Comparison of ENCODE assay signal across 8 cellular contexts in the genomic region with DNA sequence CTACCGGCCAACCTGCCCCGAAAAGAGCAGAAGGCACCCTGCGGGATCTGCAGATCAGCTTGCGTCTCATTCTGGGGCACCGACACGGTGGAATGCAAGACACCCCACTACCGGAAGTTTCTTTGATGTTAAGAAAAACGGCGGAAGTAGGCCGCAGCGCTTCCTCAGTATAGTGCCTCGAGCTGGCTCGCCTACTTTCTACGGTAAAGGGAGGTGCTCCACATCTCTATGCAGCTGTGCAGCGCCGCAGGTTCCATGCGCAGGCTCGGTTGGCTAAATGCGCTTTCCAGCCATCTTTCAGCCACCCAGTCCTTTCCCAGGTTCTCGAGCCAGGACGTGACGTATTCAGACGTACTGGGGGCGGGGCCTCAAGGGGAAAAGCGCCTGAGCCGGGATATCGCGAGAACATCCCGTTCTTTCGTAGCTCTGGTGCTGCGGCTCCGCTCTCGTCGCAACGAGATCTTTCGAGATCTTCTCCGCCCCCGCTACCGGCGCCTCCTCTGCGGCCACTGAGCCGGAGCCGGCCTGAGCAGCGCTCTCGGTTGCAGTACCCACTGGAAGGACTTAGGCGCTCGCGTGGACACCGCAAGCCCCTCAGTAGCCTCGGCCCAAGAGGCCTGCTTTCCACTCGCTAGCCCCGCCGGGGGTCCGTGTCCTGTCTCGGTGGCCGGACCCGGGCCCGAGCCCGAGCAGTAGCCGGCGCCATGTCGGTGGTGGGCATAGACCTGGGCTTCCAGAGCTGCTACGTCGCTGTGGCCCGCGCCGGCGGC. TPM values are rescaled to one million over a fixed set of nuclear protein-coding genes. Genes with fewer than 3 reads are reported as not detected.
DNase-seq lines count a peak whose midpoint lies in the region; ATAC-seq and TF ChIP-seq lines count a peak whose summit lies in the region.

TSS of gene HSPA4 (plus strand) at position 467 of the 770 bp plus-strand sequence. CDS start at position 705, 238 bp downstream.

- H3K36me3 Mint-ChIP-seq in activated T-helper 2 cell treated with anti-CD3 and anti-CD28 coated beads, Interferon-gamma antibody, Interleukin-2, Interleukin-4, amounts not matched to agents 10 μg/mL and 5 μg/mL and 100 μg/mL, durations not matched to agents 14 hours and 24 hours and 36 hours (ENCODE audit: low read depth) = peaks cover 37% of the 10 kb centered on the region
- peaks cover 0 to 4% (median 4%) of the 10 kb centered on the region in 3 donors for H3K36me3 Mint-ChIP-seq in naive thymus-derived CD8-positive, alpha-beta T cell

- TF ChIP-seq CTCF in RWPE2 (IDR thresholded peaks at IDR 0.05; ENCODE audit: poor library complexity, severe bottlenecking) (no peak), fibroblast of mammary gland (conservative IDR thresholded peaks at IDR 0.05; ENCODE audit: control insufficient read depth, insufficient read depth, low read depth, low read length) (no peak)

- H3K27me3 ChIP-seq in RWPE2 (ENCODE audit: insufficient read depth, poor library complexity, severe bottlenecking) = no peaks in the 10 kb centered on the region

- H3K4me1 ChIP-seq in RWPE2 (ENCODE audit: insufficient read depth, poor library complexity, severe bottlenecking) = peaks cover 20% of the 10 kb centered on the region

- DNase-seq in EH (ENCODE audit: low read depth) (peak; percentile 99), H4 (ENCODE audit: low spot score) (peak; percentile 99), LoVo (ENCODE audit: low spot score) (peak; percentile 100), RWPE2 (ENCODE audit: low spot score) (peak; percentile 100), fibroblast of mammary gland (ENCODE audit: low read depth) (peak; percentile 98)
- peak; percentile 97 for DNase-seq in activated T-helper 2 cell treated with anti-CD3 and anti-CD28 coated beads, Interferon-gamma antibody, Interleukin-2, Interleukin-4, amounts not matched to agents 10 μg/mL and 5 μg/mL and 100 μg/mL, durations not matched to agents 14 hours and 24 hours and 36 hours (ENCODE audit: low spot score)
- DNase-seq in naive thymus-derived CD8-positive, alpha-beta T cell = peak; percentile 89 to 99 (median 98)
- DNase-seq in stimulated activated naive CD4-positive, alpha-beta T cell (lab: John Stamatoyannopoulos, UW) = peak; percentile 92 to 98 (median 97)

- POLR2A ChIA-PET in naive thymus-derived CD8-positive, alpha-beta T cell (lab: Charles Lee) = interaction anchor here (0.6 to 5.1 kb wide), 30 partner anchors 8 to 1762 kb away, joined by 3 to 69 read pairs (median 4); partner anchors contain the start of genes AFF4, CCNI2, GDF9 and IRF1

- peak within 1 kb of the TSS; percentile 84 for H3K4me3 Mint-ChIP-seq in activated T-helper 2 cell treated with anti-CD3 and anti-CD28 coated beads, Interferon-gamma antibody, Interleukin-2, Interleukin-4, amounts not matched to agents 10 μg/mL and 5 μg/mL and 100 μg/mL, durations not matched to agents 14 hours and 24 hours and 36 hours (ENCODE audit: low read depth)
- H3K4me3 Mint-ChIP-seq in naive thymus-derived CD8-positive, alpha-beta T cell = peak within 1 kb of the TSS; percentile 95 to 99 (median 98)

- intact Hi-C loops in activated T-helper 2 cell treated with anti-CD3 and anti-CD28 coated beads, Interferon-gamma antibody, Interleukin-2, Interleukin-4, amounts not matched to agents 10 μg/mL and 5 μg/mL and 100 μg/mL, durations not matched to agents 14 hours and 24 hours and 36 hours (cut with micrococcal nuclease) = loop anchor here (1.0 to 10.0 kb wide), 4 partner anchors 25 to 557 kb away; partner anchors contain the start of genes GDF9, IRF1, UQCRQ and ZCCHC10

- H3K36me3 ChIP-seq in RWPE2 (ENCODE audit: low read depth) = peaks cover 28% of the 10 kb centered on the region

- no peaks in the 10 kb centered on the region for H3K27me3 Mint-ChIP-seq in activated T-helper 2 cell treated with anti-CD3 and anti-CD28 coated beads, Interferon-gamma antibody, Interleukin-2, Interleukin-4, amounts not matched to agents 10 μg/mL and 5 μg/mL and 100 μg/mL, durations not matched to agents 14 hours and 24 hours and 36 hours (ENCODE audit: low read depth)
- no peaks in the 10 kb centered on the region for H3K27me3 Mint-ChIP-seq in naive thymus-derived CD8-positive, alpha-beta T cell

- H3K27ac ChIP-seq in RWPE2 (ENCODE audit: poor library complexity, severe bottlenecking) = peak within 1 kb of the TSS; percentile 90

- H3K9me3 Mint-ChIP-seq in activated T-helper 2 cell treated with anti-CD3 and anti-CD28 coated beads, Interferon-gamma antibody, Interleukin-2, Interleukin-4, amounts not matched to agents 10 μg/mL and 5 μg/mL and 100 μg/mL, durations not matched to agents 14 hours and 24 hours and 36 hours = no peaks in the 10 kb centered on the region
- no peaks in the 10 kb centered on the region for H3K9me3 Mint-ChIP-seq in naive thymus-derived CD8-positive, alpha-beta T cell

- peaks cover 30% of the 10 kb centered on the region for H3K4me1 Mint-ChIP-seq in activated T-helper 2 cell treated with anti-CD3 and anti-CD28 coated beads, Interferon-gamma antibody, Interleukin-2, Interleukin-4, amounts not matched to agents 10 μg/mL and 5 μg/mL and 100 μg/mL, durations not matched to agents 14 hours and 24 hours and 36 hours (ENCODE audit: low read depth)
- H3K4me1 Mint-ChIP-seq in naive thymus-derived CD8-positive, alpha-beta T cell = peaks cover 21 to 61% (median 53%) of the 10 kb centered on the region in 4 donors

- peak; percentile 86 for ATAC-seq in RWPE2 (ENCODE audit: low read depth)
- ATAC-seq in naive thymus-derived CD8-positive, alpha-beta T cell = peak; percentile 79 to 85

- H3K4me3 ChIP-seq in RWPE2 (ENCODE audit: severe bottlenecking) (peak within 1 kb of the TSS; percentile 73), fibroblast of mammary gland (ENCODE audit: control insufficient read depth, low read depth, low read length) (peak within 1 kb of the TSS; percentile 97)

- H3K27ac Mint-ChIP-seq in activated T-helper 2 cell treated with anti-CD3 and anti-CD28 coated beads, Interferon-gamma antibody, Interleukin-2, Interleukin-4, amounts not matched to agents 10 μg/mL and 5 μg/mL and 100 μg/mL, durations not matched to agents 14 hours and 24 hours and 36 hours = peak within 1 kb of the TSS; percentile 99
- H3K27ac Mint-ChIP-seq in naive thymus-derived CD8-positive, alpha-beta T cell = peak within 1 kb of the TSS; percentile 99 to 100 (median 100)

- H3K9me3 ChIP-seq in RWPE2 (ENCODE audit: severe bottlenecking) = no peaks in the 10 kb centered on the region

RNA-seq across cellular contexts. Expression of gene HSPA4, which starts in this region (rescaled TPM):
- 190 and 227 TPM in 2 replicates for total RNA-seq in H4 (2014; rRNA removed; shearing (Covaris generic))
- 223 and 229 TPM in 2 replicates for total RNA-seq in activated T-helper 2 cell treated with anti-CD3 and anti-CD28 coated beads, Interferon-gamma antibody, Interleukin-2, Interleukin-4, amounts not matched to agents 10 μg/mL and 5 μg/mL and 100 μg/mL, durations not matched to agents 14 hours and 24 hours and 36 hours
- 10 to 100 TPM; 64.0 to 73.3 TPM for total RNA-seq in naive thymus-derived CD8-positive, alpha-beta T cell
- polyA plus RNA-seq in naive thymus-derived CD8-positive, alpha-beta T cell = 10 to 100 TPM; 32.8 to 40.4 (median 37.7) TPM

Comparison
In these comparisons a context has a peak if more than half of its experiments do, and no peak if none do; other contexts are left out.
1. Peak in every context shown above with its lines: DNase-seq, ATAC-seq, H3K4me3 ChIP-seq and H3K27ac ChIP-seq.